ENCODE assay signal across 11 cellular contexts in the genomic region with DNA sequence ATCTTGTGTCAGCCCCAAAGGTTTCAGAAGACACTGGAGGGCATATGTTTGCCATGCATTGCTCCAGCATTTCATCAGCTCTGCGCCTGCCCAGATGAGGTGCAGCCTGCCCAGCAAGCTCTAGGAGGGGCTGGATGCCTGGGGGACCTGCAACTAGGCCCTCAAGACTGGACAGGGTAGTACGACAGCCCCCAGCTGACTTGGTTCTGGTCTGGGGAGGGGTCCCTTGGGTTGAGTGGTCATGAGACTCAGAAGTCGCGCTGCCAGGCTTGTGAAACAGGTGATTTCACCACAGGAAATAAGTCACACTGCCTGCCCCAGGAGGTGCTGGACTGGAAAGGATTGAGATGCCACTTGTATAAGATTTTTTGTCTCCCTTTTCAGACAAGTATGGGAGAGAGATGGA. TPM values are rescaled to one million over a fixed set of nuclear protein-coding genes. Genes with fewer than 3 reads are reported as not detected.
DNase-seq lines count a peak whose midpoint lies in the region; ATAC-seq, FAIRE-seq and TF ChIP-seq lines count a peak whose summit lies in the region.
"Had no signal": no experiment of that assay in that cellular context is flagged by ENCODE, and none has a peak within 500 bp of the region (broad histone marks: within the 10 kb centered on the region; RNA-seq: fewer than 3 reads in every experiment).

No MANE protein-coding gene starts in this region.

- DNase-seq in A549 (ENCODE audit: low read depth in 1 of 2, low spot score in 1 of 2) (no peak), DMS53 treated with DMSO at 0.1 percent for 48 hours (lab: John Stamatoyannopoulos, UW; ENCODE audit: unreplicated experiment) (peak; percentile 33), left colon (peak in 1 of 2 donors; percentile 22), NCI-H2196 (lab: John Stamatoyannopoulos, UW; ENCODE audit: unreplicated experiment) (no peak), SK-N-SH (no peak)
- peak; percentile 29 to 30 for DNase-seq in activated T-cell treated with anti-CD3 and anti-CD28 coated beads, Interleukin-2, amount 50 U/mL, for 72 hours
- DNase-seq: NCI-H446 had no signal

- no peak; a peak in 1 of 6 replicates for ATAC-seq in A549
- peak; percentile 66 to 79 for ATAC-seq in activated T-cell treated with anti-CD3 and anti-CD28 coated beads, Interleukin-2, amount 50 U/mL, for 72 hours (replicated peaks in 1 of 2)
- peak; percentile 6 for ATAC-seq in left colon
- ATAC-seq in GM19452 (IDR thresholded peaks at IDR 0.05; ENCODE audit: unreplicated experiment) = no peak
- no peak for ATAC-seq in HG02885 (IDR thresholded peaks at IDR 0.05; ENCODE audit: poor library complexity, unreplicated experiment)

- peaks cover 39% of the 10 kb centered on the region for H3K4me1 Mint-ChIP-seq in activated T-cell treated with anti-CD3 and anti-CD28 coated beads, Interleukin-2, amount 50 U/mL, for 72 hours (ENCODE audit: low read depth)

- no peak overlapping the region for H3K4me3 Mint-ChIP-seq in activated T-cell treated with anti-CD3 and anti-CD28 coated beads, Interleukin-2, amount 50 U/mL, for 72 hours

- H3K4me3 ChIP-seq in A549 (no peak overlapping the region), SK-N-SH (ENCODE audit: low read depth in 2 of 2, low read length in 1 of 2) (no peak overlapping the region)

- TF ChIP-seq POLR2A in A549 (IDR thresholded peaks at IDR 0.05; ENCODE audit: low read length) = no peak

- FAIRE-seq in A549 (lab: Jason Lieb, UNC) = no peak
- FAIRE-seq: endometrium, keratinocyte had no signal

- H3K9me3 ChIP-seq in A549 (no peaks in the 10 kb centered on the region), SK-N-SH (no peaks in the 10 kb centered on the region)

- 76% methylated on average over 4 of the region's 4 CpGs for WGBS in A549 (ENCODE audit: missing lambda C conversion rate)
- 77% methylated on average over 4 of the region's 4 CpGs for WGBS in SK-N-SH (ENCODE audit: low lambda C conversion rate)

- H4K20me1 ChIP-seq in SK-N-SH (ENCODE audit: insufficient read depth) = no peaks in the 10 kb centered on the region

- H3K9ac ChIP-seq in SK-N-SH = no peak overlapping the region

- H3K27ac ChIP-seq in A549 (peak overlapping the region; percentile 19 to 43; a peak in 1 of 6 replicates), SK-N-SH (ENCODE audit: low read depth in 2 of 2, low read length in 1 of 2) (no peak overlapping the region)

- intact Hi-C loops in left colon (cut with DNase I, micrococcal nuclease) = no loop called here

- no peaks in the 10 kb centered on the region for H3K27me3 Mint-ChIP-seq in activated T-cell treated with anti-CD3 and anti-CD28 coated beads, Interleukin-2, amount 50 U/mL, for 72 hours (ENCODE audit: low read depth)

- H3K4me2 ChIP-seq in A549 (no peak overlapping the region), SK-N-SH (no peak overlapping the region)

- peak overlapping the region; percentile 6 for H3K27ac Mint-ChIP-seq in activated T-cell treated with anti-CD3 and anti-CD28 coated beads, Interleukin-2, amount 50 U/mL, for 72 hours

- H3F3A ChIP-seq in SK-N-SH (replicated peaks; ENCODE audit: insufficient read depth) = no peaks in the 10 kb centered on the region

- H3K9me2 ChIP-seq in SK-N-SH = no peaks in the 10 kb centered on the region

- H2AFZ ChIP-seq in SK-N-SH (ENCODE audit: low read depth) = no peak overlapping the region

- TF ChIP-seq CTCF in A549 (IDR thresholded peaks at IDR 0.05) = no peak
- no peak for TF ChIP-seq CTCF in SK-N-SH (IDR thresholded peaks at IDR 0.05)

- TF ChIP-seq EP300 in A549 (IDR thresholded peaks at IDR 0.05) (no peak), SK-N-SH (IDR thresholded peaks at IDR 0.05; ENCODE audit: borderline replicate concordance in 1 of 2, low read depth in 1 of 2, low read length in 1 of 2) (no peak)

- H3K79me2 ChIP-seq in SK-N-SH (ENCODE audit: insufficient read depth) = no peaks in the 10 kb centered on the region

- CTCF ChIA-PET in A549 (lab: Yijun Ruan, JAX) = interaction anchor here (0.8 to 9.7 kb wide), 7 partner anchors 14 to 241 kb away, joined by 3 to 77 read pairs (median 4); a partner anchor contains a TSS
- CTCF ChIA-PET in SK-N-SH (lab: Yijun Ruan, JAX) = interaction anchor here (1.1 to 2.0 kb wide), 9 partner anchors 15 to 241 kb away, joined by 3 to 13 read pairs (median 4); a partner anchor contains a TSS

- no peak for TF ChIP-seq RAD21 in A549 (conservative IDR thresholded peaks at IDR 0.05 in 1 of 2, IDR thresholded peaks at IDR 0.05 in 1 of 2)
- no peak for TF ChIP-seq RAD21 in SK-N-SH (IDR thresholded peaks at IDR 0.05; ENCODE audit: low read length)

- no peaks in the 10 kb centered on the region for H3K9me3 Mint-ChIP-seq in activated T-cell treated with anti-CD3 and anti-CD28 coated beads, Interleukin-2, amount 50 U/mL, for 72 hours

- H3K4me1 ChIP-seq in A549 (peaks cover 9% of the 10 kb centered on the region; the same call in 1 of the 3 replicates), SK-N-SH (ENCODE audit: control insufficient read depth in 1 of 2, insufficient read depth in 2 of 2, low read depth in 1 of 2, low read length in 1 of 2) (peaks cover 0 to 12% of the 10 kb centered on the region in 2 experiments; a peak in 1 of 4 replicates)

- no peaks in the 10 kb centered on the region for H3K36me3 ChIP-seq in SK-N-SH (replicated peaks in 1 of 2; ENCODE audit: control insufficient read depth in 1 of 2, insufficient read depth in 2 of 2, low read length in 1 of 2)

- POLR2A ChIA-PET in A549 (lab: Yijun Ruan, JAX) (no interaction called here), SK-N-SH (lab: Yijun Ruan, JAX) (no interaction called here)

- no peaks in the 10 kb centered on the region for H3K36me3 Mint-ChIP-seq in activated T-cell treated with anti-CD3 and anti-CD28 coated beads, Interleukin-2, amount 50 U/mL, for 72 hours (ENCODE audit: insufficient read depth in 2 of 2)

- no peaks in the 10 kb centered on the region for H3K27me3 ChIP-seq in SK-N-SH (ENCODE audit: insufficient read depth)

TF ChIP-seq in A549, 52 proteins besides CTCF, POLR2A, EP300 and RAD21 (continues in another document):
- no peak for TF ChIP-seq HOXB5 (CRISPR knock-in tag; IDR thresholded peaks at IDR 0.05)
- no peak for TF ChIP-seq NPAS2 (CRISPR knock-in tag; IDR thresholded peaks at IDR 0.05; ENCODE audit: borderline replicate concordance)
- TF ChIP-seq, protein P1, sequence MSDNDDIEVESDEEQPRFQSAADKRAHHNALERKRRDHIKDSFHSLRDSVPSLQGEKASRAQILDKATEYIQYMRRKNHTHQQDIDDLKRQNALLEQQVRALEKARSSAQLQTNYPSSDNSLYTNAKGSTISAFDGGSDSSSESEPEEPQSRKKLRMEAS (IDR thresholded peaks at IDR 0.05) = no peak
- TF ChIP-seq NFE2L2 (conservative IDR thresholded peaks at IDR 0.05; ENCODE audit: low read length) = no peak
- no peak for TF ChIP-seq MAZ (IDR thresholded peaks at IDR 0.05; ENCODE audit: borderline replicate concordance, low read depth, low read length)
- no peak for TF ChIP-seq EHMT2 (IDR thresholded peaks at IDR 0.05; ENCODE audit: low read depth)
- TF ChIP-seq HEYL (CRISPR knock-in tag; IDR thresholded peaks at IDR 0.05) = no peak
- no peak for TF ChIP-seq ZC3H11A (IDR thresholded peaks at IDR 0.05)
- no peak for TF ChIP-seq FOSL2 (IDR thresholded peaks at IDR 0.05)
- TF ChIP-seq FOSL2 (CRISPR knock-in tag; IDR thresholded peaks at IDR 0.05) = no peak
- TF ChIP-seq SREBF2 (IDR thresholded peaks at IDR 0.05) = no peak
- TF ChIP-seq ZFP36 (IDR thresholded peaks at IDR 0.05; ENCODE audit: borderline replicate concordance, partially characterized antibody) = no peak
- no peak for TF ChIP-seq RNF2 (IDR thresholded peaks at IDR 0.05; ENCODE audit: borderline replicate concordance, low read depth)

TF ChIP-seq in SK-N-SH, 30 proteins besides CTCF, POLR2A, EP300 and RAD21 (continues in another document):
- no peak for TF ChIP-seq ELF1 (IDR thresholded peaks at IDR 0.05)
- no peak for TF ChIP-seq FOXJ3 (CRISPR knock-in tag; IDR thresholded peaks at IDR 0.05)
- TF ChIP-seq, protein P2, sequence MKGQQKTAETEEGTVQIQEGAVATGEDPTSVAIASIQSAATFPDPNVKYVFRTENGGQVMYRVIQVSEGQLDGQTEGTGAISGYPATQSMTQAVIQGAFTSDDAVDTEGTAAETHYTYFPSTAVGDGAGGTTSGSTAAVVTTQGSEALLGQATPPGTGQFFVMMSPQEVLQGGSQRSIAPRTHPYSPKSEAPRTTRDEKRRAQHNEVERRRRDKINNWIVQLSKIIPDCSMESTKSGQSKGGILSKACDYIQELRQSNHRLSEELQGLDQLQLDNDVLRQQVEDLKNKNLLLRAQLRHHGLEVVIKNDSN (IDR thresholded peaks at IDR 0.05; ENCODE audit: borderline replicate concordance, low read depth) = no peak
- no peak for TF ChIP-seq MXI1 (IDR thresholded peaks at IDR 0.05; ENCODE audit: low read depth, low read length)
- TF ChIP-seq RXRA (IDR thresholded peaks at IDR 0.05; ENCODE audit: borderline replicate concordance, low read depth) = no peak
- no peak for TF ChIP-seq RCOR1 (IDR thresholded peaks at IDR 0.05; ENCODE audit: low read length)

RNA-seq across cellular contexts. Expression of a gene that starts 23.4 kb away (rescaled TPM):
- polyA plus RNA-seq in A549 (2011; rRNA removed) = 0.03 and 0.08 TPM in 2 replicates
- 0.04 and 0.05 TPM in 2 replicates for polyA plus RNA-seq in A549 (2012; cell fraction: cytosol; rRNA removed)
- 0.05 and 0.07 TPM in 2 replicates for polyA plus RNA-seq in A549 (2012; cell fraction: nucleus; rRNA removed)
- polyA plus RNA-seq in A549 (2017; fragmentation: RNase III; extraction: RNeasy Plus Mini Kit Qiagen cat#74134 plus additional on column Dnase treatment) = 0.05 to 0.12 TPM (median 0.09 TPM) in 3 replicates
- polyA minus RNA-seq in A549 (2011; rRNA and poly(A)+ RNA removed) = 0.12 TPM in 1 of 2 replicates, not detected in the other
- total RNA-seq in activated T-cell treated with anti-CD3 and anti-CD28 coated beads, Interleukin-2, amount 50 U/mL, for 72 hours = under 1 TPM; 0.07 to 0.14 TPM
- under 1 TPM in 1 of 2 donors, not detected in 1; 0.11 TPM for total RNA-seq in left colon
- polyA plus RNA-seq in SK-N-SH (2012; rRNA removed) = 0.03 TPM in 1 of 2 replicates, not detected in the other
- polyA plus RNA-seq in SK-N-SH (2012; cell fraction: cytosol; rRNA removed) = 0.03 and 0.04 TPM in 2 replicates
- polyA plus RNA-seq in SK-N-SH (2012; cell fraction: nucleus; rRNA removed) = 0.04 TPM in 1 of 2 replicates, not detected in the other
- polyA plus RNA-seq: keratinocyte had no signal

Comparison
In these comparisons a context has a peak if more than half of its experiments do, and no peak if none do; other contexts are left out.
1. ATAC-seq: peak in activated T-cell treated with anti-CD3 and anti-CD28 coated beads, Interleukin-2, amount 50 U/mL, for 72 hours (2 of 2) and left colon (single experiment); none in A549 (0 of 2), GM19452 (single experiment) and HG02885 (single experiment).
2. DNase-seq: peak in DMS53 treated with DMSO at 0.1 percent for 48 hours (single experiment) and activated T-cell treated with anti-CD3 and anti-CD28 coated beads, Interleukin-2, amount 50 U/mL, for 72 hours (2 of 2); none in A549 (0 of 2), NCI-H2196 (single experiment) and SK-N-SH (single experiment).
3. H3K27ac ChIP-seq: peak in A549 (2 of 2); none in SK-N-SH (0 of 2).